8 cellular contexts compared by ENCODE assay signal in genomic region chr7:26291251-26291650, GRCh38. TPM values are rescaled to one million over a fixed set of nuclear protein-coding genes. Genes with fewer than 3 reads are reported as not detected.
A peak's percentile ranks its signal among the peaks of the same experiment; 100 is the strongest.
DNase-seq lines count a peak whose midpoint lies in the region; ATAC-seq, FAIRE-seq and TF ChIP-seq lines count a peak whose summit lies in the region.

No MANE protein-coding gene starts in this region.

- CTCF ChIA-PET in PC-9 (lab: Charles Lee) = interaction anchor here (0.7 to 1.1 kb wide), 2 partner anchors 74 to 94 kb away, joined by 3 read pairs; no protein-coding TSS in a partner anchor

- no peak overlapping the region for H2BK120ac ChIP-seq in trophoblast cell (ENCODE audit: insufficient read depth, low read length, poor library complexity)

- no peak for ATAC-seq in GM18517 (IDR thresholded peaks at IDR 0.05; ENCODE audit: unreplicated experiment)

- peak overlapping the region; percentile 7 for H4K8ac ChIP-seq in trophoblast cell (ENCODE audit: low read depth, low read length)

- no peak for DNase-seq in PC-9
- no peak for DNase-seq in epithelial cell of esophagus (ENCODE audit: low read depth)
- DNase-seq in trophoblast cell = no peak
- no peak for DNase-seq in GM10266 (ENCODE audit: extremely low spot score)
- DNase-seq in H54 (ENCODE audit: insufficient read length, low spot score) = no peak
- no peak for DNase-seq in foreskin melanocyte

- WGBS in trophoblast cell (ENCODE audit: extremely low coverage, insufficient coverage, insufficient read length) = no CpG with 5 or more reads among the region's 4 CpGs

- H3K18ac ChIP-seq in trophoblast cell (ENCODE audit: low read length) = no peak overlapping the region

- H2AK5ac ChIP-seq in trophoblast cell (ENCODE audit: low read length) = no peak overlapping the region

- H3K9me2 ChIP-seq in PC-9 (ENCODE audit: insufficient read depth) = no peaks in the 10 kb centered on the region; the same call in 1 of the 2 replicates

- no peak for FAIRE-seq in H54 (lab: Jason Lieb, UNC)

- POLR2A ChIA-PET in PC-9 (lab: Charles Lee; ENCODE audit: unreplicated experiment) = interaction anchor here (0.8 kb wide), 1 partner anchor 1571 kb away, joined by 12 read pairs; no protein-coding TSS in a partner anchor

- intact Hi-C loops in PC-9 (cut with micrococcal nuclease; ENCODE audit: unreplicated experiment) = loop anchor here (2.0 to 5.0 kb wide), 2 partner anchors 56 to 74 kb away; no protein-coding TSS in a partner anchor

- no peak overlapping the region for H3K23ac ChIP-seq in trophoblast cell (ENCODE audit: low read length)

- no peak for TF ChIP-seq POLR2A in H54 (IDR thresholded peaks at IDR 0.05; ENCODE audit: low read depth, low read length)

- no peak overlapping the region for H2BK5ac ChIP-seq in trophoblast cell (ENCODE audit: low read depth, low read length, poor library complexity)

- no peak overlapping the region for H4K12ac ChIP-seq in trophoblast cell (ENCODE audit: low read depth, low read length)

- H2AFZ ChIP-seq in PC-9 = peak overlapping the region; percentile 97
- H2AFZ ChIP-seq in trophoblast cell (ENCODE audit: insufficient read depth, low read length, poor library complexity) = peak overlapping the region; percentile 89

- H4K91ac ChIP-seq in trophoblast cell (ENCODE audit: low read depth, low read length) = no peak overlapping the region

- no peak overlapping the region for H3K27ac ChIP-seq in PC-9
- H3K27ac ChIP-seq in trophoblast cell (ENCODE audit: low read depth, low read length) = no peak overlapping the region

- H3K36me3 ChIP-seq in PC-9 (ENCODE audit: low read depth) = no peaks in the 10 kb centered on the region
- no peaks in the 10 kb centered on the region for H3K36me3 ChIP-seq in trophoblast cell (ENCODE audit: control insufficient read depth in 1 of 2, insufficient read depth in 2 of 2, low read length in 2 of 2)

- H3K4me2 ChIP-seq in PC-9 (peak overlapping the region; percentile 78), trophoblast cell (ENCODE audit: low read length) (peak overlapping the region; percentile 88)

- H3K4me1 ChIP-seq in PC-9 (replicated peaks; ENCODE audit: insufficient read depth) (peaks cover 13% of the 10 kb centered on the region), trophoblast cell (ENCODE audit: control insufficient read depth in 1 of 2, insufficient read depth in 2 of 2, low read length in 2 of 2) (peaks cover 0 to 6% of the 10 kb centered on the region in 2 experiments)

- H3K9me3 ChIP-seq in PC-9 (ENCODE audit: insufficient read depth, low read depth) (no peaks in the 10 kb centered on the region), trophoblast cell (ENCODE audit: insufficient read depth, low read depth, low read length) (no peaks in the 10 kb centered on the region)

- no peaks in the 10 kb centered on the region for H3K27me3 ChIP-seq in PC-9 (ENCODE audit: insufficient read depth, low read depth)
- H3K27me3 ChIP-seq in trophoblast cell (ENCODE audit: insufficient read depth, low read length) = no peaks in the 10 kb centered on the region

- peaks cover 4% of the 10 kb centered on the region for H3K79me1 ChIP-seq in trophoblast cell (ENCODE audit: low read length)

- no TSS peak for BruUV-seq in PC-9 (replicated peaks; lab: Mats Ljungman, UMichigan)

- no peak for TF ChIP-seq CTCF in PC-9 (conservative IDR thresholded peaks at IDR 0.05)
- no peak for TF ChIP-seq CTCF in epithelial cell of esophagus (IDR thresholded peaks at IDR 0.05; ENCODE audit: insufficient read depth, low read depth, low read length, missing control alignments)
- no peak for TF ChIP-seq CTCF in GM10266 (IDR thresholded peaks at IDR 0.05; ENCODE audit: control insufficient read depth, insufficient read depth, low read depth, missing control alignments)

- H3K79me2 ChIP-seq in PC-9 (ENCODE audit: low read depth) = no peaks in the 10 kb centered on the region
- H3K79me2 ChIP-seq in trophoblast cell (ENCODE audit: control insufficient read depth, insufficient read depth, low read length, poor library complexity) = peaks cover 3% of the 10 kb centered on the region

- no peak overlapping the region for H2BK12ac ChIP-seq in trophoblast cell (ENCODE audit: low read length)

- no peaks in the 10 kb centered on the region for H4K20me1 ChIP-seq in PC-9 (ENCODE audit: insufficient read depth)

- no peak overlapping the region for H3K14ac ChIP-seq in trophoblast cell (ENCODE audit: low read length)

- no peak overlapping the region for H3K4ac ChIP-seq in trophoblast cell (ENCODE audit: low read depth, low read length)

- H3K9ac ChIP-seq in trophoblast cell (ENCODE audit: low read length) = no peak overlapping the region

- H3K4me3 ChIP-seq in GM08714 (ENCODE audit: low read length) = peak overlapping the region; percentile 98; the same call in 1 of the 2 replicates
- peak overlapping the region; percentile 88 for H3K4me3 ChIP-seq in PC-9
- peak overlapping the region; percentile 39 for H3K4me3 ChIP-seq in epithelial cell of esophagus (ENCODE audit: low read length)
- peak overlapping the region; percentile 70 for H3K4me3 ChIP-seq in trophoblast cell (ENCODE audit: low read depth, low read length)

- no peaks in the 10 kb centered on the region; the same call in 1 of the 2 replicates for H3F3A ChIP-seq in PC-9 (ENCODE audit: insufficient read depth, low read depth)

RNA-seq across cellular contexts. Expression of gene SNX10, which starts 0.4 kb away (rescaled TPM):
- 9.1 and 9.8 TPM in 2 replicates for total RNA-seq in PC-9 (2021)
- 14.7 and 15.0 TPM in 2 replicates for polyA plus RNA-seq in trophoblast cell (2013)

Comparison
In these comparisons a context has a peak if more than half of its experiments do, and no peak if none do; other contexts are left out.
1. H3K4me3 ChIP-seq: peak in every context shown above with its lines; median percentile 98 in GM08714; 88 in PC-9; 70 in trophoblast cell; 39 in epithelial cell of esophagus.